In genomic region chrX:13366698-13367097, GRCh38 we compare ENCODE assay signal across 1 cellular context.
TF ChIP-seq lines count a peak whose summit lies in the region.

No MANE protein-coding gene starts in this region.

TF ChIP-seq in SK-N-SH treated with all-trans-retinoic acid at 6 μM for 48 hours, 23 proteins besides CTCF, POLR2A, EP300 and RAD21 (continued from another document):
- TF ChIP-seq SNAI2 (CRISPR knock-in tag; IDR thresholded peaks at IDR 0.05) (no peak), ZNF8 (CRISPR knock-in tag; IDR thresholded peaks at IDR 0.05) (no peak)
